ENCODE assay signal across 1 cellular context in genomic region chr18:23619388-23619873, GRCh38.
TF ChIP-seq lines count a peak whose summit lies in the region.

No MANE protein-coding gene starts in this region.

TF ChIP-seq in GM12878, 131 proteins besides CTCF, POLR2A, EP300 and RAD21 (continued from another document):
- TF ChIP-seq ZNF687 (IDR thresholded peaks at IDR 0.05) (peak; percentile 50; the same call in 1 of the 2 replicates), CHD2 (IDR thresholded peaks at IDR 0.05; ENCODE audit: borderline replicate concordance, low read depth, low read length) (no peak), BHLHE40 (IDR thresholded peaks at IDR 0.05; ENCODE audit: borderline replicate concordance in 1 of 2, low read depth in 2 of 2, low read length in 1 of 2) (peak; percentile 91 to 92), DPF2 (IDR thresholded peaks at IDR 0.05) (peak; percentile 79; the same call in 1 of the 2 replicates), RBBP5 (conservative IDR thresholded peaks at IDR 0.05) (no peak), EGR1 (IDR thresholded peaks at IDR 0.05; ENCODE audit: borderline replicate concordance in 1 of 2, low read depth in 2 of 2, low read length in 2 of 2) (no peak), IKZF1 (conservative IDR thresholded peaks at IDR 0.05) (peak; percentile 94), RUNX3 (IDR thresholded peaks at IDR 0.05; ENCODE audit: low read length) (0 out of 2 replicates have a peak, but pooled peaks have one; percentile 18), RB1 (IDR thresholded peaks at IDR 0.05; ENCODE audit: borderline replicate concordance) (no peak), NRF1 (conservative IDR thresholded peaks at IDR 0.05; ENCODE audit: low read depth, low read length) (no peak), ATF7 (IDR thresholded peaks at IDR 0.05; ENCODE audit: low read depth) (no peak), IKZF2 (IDR thresholded peaks at IDR 0.05) (peak; percentile 65 to 77), EED (IDR thresholded peaks at IDR 0.05; ENCODE audit: low read depth) (0 out of 2 replicates have a peak, but pooled peaks have one; percentile 47)
TF ChIP-seq in GM12878: peak in this region for 7.
